ENCODE assay signal across 1 cellular context in the genomic region with DNA sequence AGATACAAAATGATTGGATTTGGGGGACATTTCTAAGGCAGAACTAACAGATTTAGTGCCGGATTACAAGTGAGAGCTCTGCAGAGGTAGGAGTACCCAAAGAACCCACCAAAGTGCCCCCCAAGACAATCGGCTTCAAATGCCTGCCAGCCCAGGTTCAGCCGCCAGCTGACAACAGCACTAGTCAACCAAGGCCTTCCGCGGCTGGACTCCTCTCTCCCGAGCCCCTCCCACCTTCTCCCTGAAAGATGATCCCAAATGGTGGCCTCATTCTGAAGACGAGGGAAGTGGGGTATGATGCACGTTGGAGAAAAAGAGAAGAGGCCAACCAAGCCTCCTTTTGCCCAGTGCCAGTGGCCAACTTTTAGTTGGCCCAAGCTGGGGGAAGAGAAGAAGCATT.
TF ChIP-seq lines count a peak whose summit lies in the region.

No MANE protein-coding gene starts in this region.

TF ChIP-seq in GM23338, 12 proteins besides CTCF, POLR2A, EP300 and RAD21 (continued from another document):
- TF ChIP-seq, protein P1, sequence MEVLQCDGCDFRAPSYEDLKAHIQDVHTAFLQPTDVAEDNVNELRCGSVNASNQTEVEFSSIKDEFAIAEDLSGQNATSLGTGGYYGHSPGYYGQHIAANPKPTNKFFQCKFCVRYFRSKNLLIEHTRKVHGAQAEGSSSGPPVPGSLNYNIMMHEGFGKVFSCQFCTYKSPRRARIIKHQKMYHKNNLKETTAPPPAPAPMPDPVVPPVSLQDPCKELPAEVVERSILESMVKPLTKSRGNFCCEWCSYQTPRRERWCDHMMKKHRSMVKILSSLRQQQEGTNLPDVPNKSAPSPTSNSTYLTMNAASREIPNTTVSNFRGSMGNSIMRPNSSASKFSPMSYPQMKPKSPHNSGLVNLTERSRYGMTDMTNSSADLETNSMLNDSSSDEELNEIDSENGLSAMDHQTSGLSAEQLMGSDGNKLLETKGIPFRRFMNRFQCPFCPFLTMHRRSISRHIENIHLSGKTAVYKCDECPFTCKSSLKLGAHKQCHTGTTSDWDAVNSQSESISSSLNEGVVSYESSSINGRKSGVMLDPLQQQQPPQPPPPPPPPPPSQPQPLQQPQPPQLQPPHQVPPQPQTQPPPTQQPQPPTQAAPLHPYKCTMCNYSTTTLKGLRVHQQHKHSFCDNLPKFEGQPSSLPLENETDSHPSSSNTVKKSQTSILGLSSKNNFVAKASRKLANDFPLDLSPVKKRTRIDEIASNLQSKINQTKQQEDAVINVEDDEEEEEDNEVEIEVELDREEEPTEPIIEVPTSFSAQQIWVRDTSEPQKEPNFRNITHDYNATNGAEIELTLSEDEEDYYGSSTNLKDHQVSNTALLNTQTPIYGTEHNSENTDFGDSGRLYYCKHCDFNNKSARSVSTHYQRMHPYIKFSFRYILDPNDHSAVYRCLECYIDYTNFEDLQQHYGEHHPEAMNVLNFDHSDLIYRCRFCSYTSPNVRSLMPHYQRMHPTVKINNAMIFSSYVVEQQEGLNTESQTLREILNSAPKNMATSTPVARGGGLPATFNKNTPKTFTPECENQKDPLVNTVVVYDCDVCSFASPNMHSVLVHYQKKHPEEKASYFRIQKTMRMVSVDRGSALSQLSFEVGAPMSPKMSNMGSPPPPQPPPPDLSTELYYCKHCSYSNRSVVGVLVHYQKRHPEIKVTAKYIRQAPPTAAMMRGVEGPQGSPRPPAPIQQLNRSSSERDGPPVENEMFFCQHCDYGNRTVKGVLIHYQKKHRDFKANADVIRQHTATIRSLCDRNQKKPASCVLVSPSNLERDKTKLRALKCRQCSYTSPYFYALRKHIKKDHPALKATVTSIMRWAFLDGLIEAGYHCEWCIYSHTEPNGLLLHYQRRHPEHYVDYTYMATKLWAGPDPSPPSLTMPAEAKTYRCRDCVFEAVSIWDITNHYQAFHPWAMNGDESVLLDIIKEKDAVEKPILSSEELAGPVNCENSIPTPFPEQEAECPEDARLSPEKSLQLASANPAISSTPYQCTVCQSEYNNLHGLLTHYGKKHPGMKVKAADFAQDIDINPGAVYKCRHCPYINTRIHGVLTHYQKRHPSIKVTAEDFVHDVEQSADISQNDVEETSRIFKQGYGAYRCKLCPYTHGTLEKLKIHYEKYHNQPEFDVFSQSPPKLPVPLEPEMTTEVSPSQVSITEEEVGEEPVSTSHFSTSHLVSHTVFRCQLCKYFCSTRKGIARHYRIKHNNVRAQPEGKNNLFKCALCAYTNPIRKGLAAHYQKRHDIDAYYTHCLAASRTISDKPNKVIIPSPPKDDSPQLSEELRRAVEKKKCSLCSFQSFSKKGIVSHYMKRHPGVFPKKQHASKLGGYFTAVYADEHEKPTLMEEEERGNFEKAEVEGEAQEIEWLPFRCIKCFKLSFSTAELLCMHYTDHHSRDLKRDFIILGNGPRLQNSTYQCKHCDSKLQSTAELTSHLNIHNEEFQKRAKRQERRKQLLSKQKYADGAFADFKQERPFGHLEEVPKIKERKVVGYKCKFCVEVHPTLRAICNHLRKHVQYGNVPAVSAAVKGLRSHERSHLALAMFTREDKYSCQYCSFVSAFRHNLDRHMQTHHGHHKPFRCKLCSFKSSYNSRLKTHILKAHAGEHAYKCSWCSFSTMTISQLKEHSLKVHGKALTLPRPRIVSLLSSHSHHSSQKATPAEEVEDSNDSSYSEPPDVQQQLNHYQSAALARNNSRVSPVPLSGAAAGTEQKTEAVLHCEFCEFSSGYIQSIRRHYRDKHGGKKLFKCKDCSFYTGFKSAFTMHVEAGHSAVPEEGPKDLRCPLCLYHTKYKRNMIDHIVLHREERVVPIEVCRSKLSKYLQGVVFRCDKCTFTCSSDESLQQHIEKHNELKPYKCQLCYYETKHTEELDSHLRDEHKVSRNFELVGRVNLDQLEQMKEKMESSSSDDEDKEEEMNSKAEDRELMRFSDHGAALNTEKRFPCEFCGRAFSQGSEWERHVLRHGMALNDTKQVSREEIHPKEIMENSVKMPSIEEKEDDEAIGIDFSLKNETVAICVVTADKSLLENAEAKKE (CRISPR knock-in tag; IDR thresholded peaks at IDR 0.05): no peak
- no peak for TF ChIP-seq JUNB (IDR thresholded peaks at IDR 0.05; ENCODE audit: unreplicated experiment)
- no peak for TF ChIP-seq CREB1 (CRISPR knock-in tag; IDR thresholded peaks at IDR 0.05; ENCODE audit: low read depth)
- TF ChIP-seq ZNF114 (CRISPR knock-in tag; IDR thresholded peaks at IDR 0.05): no peak
- no peak for TF ChIP-seq EZH2phosphoT487 (IDR thresholded peaks at IDR 0.05; ENCODE audit: unreplicated experiment)
- no peak for TF ChIP-seq EZH2 (IDR thresholded peaks at IDR 0.05; ENCODE audit: low read depth, unreplicated experiment)
- no peak for TF ChIP-seq POLR2AphosphoS5 (IDR thresholded peaks at IDR 0.05; ENCODE audit: low read depth)
- TF ChIP-seq, protein P2, sequence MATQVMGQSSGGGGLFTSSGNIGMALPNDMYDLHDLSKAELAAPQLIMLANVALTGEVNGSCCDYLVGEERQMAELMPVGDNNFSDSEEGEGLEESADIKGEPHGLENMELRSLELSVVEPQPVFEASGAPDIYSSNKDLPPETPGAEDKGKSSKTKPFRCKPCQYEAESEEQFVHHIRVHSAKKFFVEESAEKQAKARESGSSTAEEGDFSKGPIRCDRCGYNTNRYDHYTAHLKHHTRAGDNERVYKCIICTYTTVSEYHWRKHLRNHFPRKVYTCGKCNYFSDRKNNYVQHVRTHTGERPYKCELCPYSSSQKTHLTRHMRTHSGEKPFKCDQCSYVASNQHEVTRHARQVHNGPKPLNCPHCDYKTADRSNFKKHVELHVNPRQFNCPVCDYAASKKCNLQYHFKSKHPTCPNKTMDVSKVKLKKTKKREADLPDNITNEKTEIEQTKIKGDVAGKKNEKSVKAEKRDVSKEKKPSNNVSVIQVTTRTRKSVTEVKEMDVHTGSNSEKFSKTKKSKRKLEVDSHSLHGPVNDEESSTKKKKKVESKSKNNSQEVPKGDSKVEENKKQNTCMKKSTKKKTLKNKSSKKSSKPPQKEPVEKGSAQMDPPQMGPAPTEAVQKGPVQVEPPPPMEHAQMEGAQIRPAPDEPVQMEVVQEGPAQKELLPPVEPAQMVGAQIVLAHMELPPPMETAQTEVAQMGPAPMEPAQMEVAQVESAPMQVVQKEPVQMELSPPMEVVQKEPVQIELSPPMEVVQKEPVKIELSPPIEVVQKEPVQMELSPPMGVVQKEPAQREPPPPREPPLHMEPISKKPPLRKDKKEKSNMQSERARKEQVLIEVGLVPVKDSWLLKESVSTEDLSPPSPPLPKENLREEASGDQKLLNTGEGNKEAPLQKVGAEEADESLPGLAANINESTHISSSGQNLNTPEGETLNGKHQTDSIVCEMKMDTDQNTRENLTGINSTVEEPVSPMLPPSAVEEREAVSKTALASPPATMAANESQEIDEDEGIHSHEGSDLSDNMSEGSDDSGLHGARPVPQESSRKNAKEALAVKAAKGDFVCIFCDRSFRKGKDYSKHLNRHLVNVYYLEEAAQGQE (IDR thresholded peaks at IDR 0.05; ENCODE audit: unreplicated experiment): no peak
- TF ChIP-seq, protein P3, sequence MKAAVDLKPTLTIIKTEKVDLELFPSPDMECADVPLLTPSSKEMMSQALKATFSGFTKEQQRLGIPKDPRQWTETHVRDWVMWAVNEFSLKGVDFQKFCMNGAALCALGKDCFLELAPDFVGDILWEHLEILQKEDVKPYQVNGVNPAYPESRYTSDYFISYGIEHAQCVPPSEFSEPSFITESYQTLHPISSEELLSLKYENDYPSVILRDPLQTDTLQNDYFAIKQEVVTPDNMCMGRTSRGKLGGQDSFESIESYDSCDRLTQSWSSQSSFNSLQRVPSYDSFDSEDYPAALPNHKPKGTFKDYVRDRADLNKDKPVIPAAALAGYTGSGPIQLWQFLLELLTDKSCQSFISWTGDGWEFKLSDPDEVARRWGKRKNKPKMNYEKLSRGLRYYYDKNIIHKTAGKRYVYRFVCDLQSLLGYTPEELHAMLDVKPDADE (IDR thresholded peaks at IDR 0.05): no peak
- TF ChIP-seq ZNF331 (CRISPR knock-in tag; IDR thresholded peaks at IDR 0.05; ENCODE audit: low read depth): no peak
TF ChIP-seq in GM23338: peak in this region for 0.
